ENCODE assay signal across 20 cellular contexts in genomic region chr11:134905966-134906955, GRCh38.
DNase-seq lines count a peak whose midpoint lies in the region; ATAC-seq, FAIRE-seq and TF ChIP-seq lines count a peak whose summit lies in the region.
"Had no signal": no experiment of that assay in that cellular context is flagged by ENCODE, and none has a peak within 500 bp of the region (broad histone marks: within the 10 kb centered on the region; RNA-seq: fewer than 3 reads in every experiment).

No MANE protein-coding gene starts in this region.

- no peak overlapping the region for H3K27ac ChIP-seq in A673 (ENCODE audit: low read depth, low read length, poor library complexity, severe bottlenecking)
- H3K27ac ChIP-seq: Peyer's patch had no signal

- peak; percentile 66 for ATAC-seq in left ventricle myocardium superior
- ATAC-seq in GM18519 (IDR thresholded peaks at IDR 0.05; ENCODE audit: low FRiP score, unreplicated experiment): no peak
- ATAC-seq in HG03342 (IDR thresholded peaks at IDR 0.05; ENCODE audit: unreplicated experiment): no peak
- ATAC-seq: K562 had no signal

- H3K27me3 ChIP-seq in A673 (replicated peaks; ENCODE audit: insufficient read depth, low read depth, low read length, poor library complexity): no peaks in the 10 kb centered on the region
- H3K27me3 ChIP-seq: Peyer's patch had no signal

- TF ChIP-seq CTCF in A673 (conservative IDR thresholded peaks at IDR 0.05; ENCODE audit: low read depth, low read length): no peak

- FAIRE-seq in GM12891 (lab: Jason Lieb, UNC): no peak
- FAIRE-seq: G401.6, K562 had no signal

- H3K4me3 ChIP-seq in A673 (ENCODE audit: low read depth, low read length, poor library complexity, severe bottlenecking): no peak overlapping the region
- H3K4me3 ChIP-seq: K562, Peyer's patch had no signal

- DNase-seq in A673 (ENCODE audit: low spot score) (peak; percentile 42), DMS53 (lab: John Stamatoyannopoulos, UW) (peak; percentile 60), NCI-H1105 (lab: John Stamatoyannopoulos, UW) (peak; percentile 59), left ventricle myocardium superior (peak; percentile 35), AG08395 (ENCODE audit: low spot score) (no peak), GM12891 (ENCODE audit: insufficient read length, low spot score) (no peak)
- DNase-seq: BE2C; CD8-positive, alpha-beta memory T cell; GOT3; HFFc6; NCI-H1417; NCI-H2227 treated with DMSO at 0.1 percent for 48 hours; NCI-H774; Peyer's patch; SIG-M5; T-helper 2 cell had no signal

- intact Hi-C loops in A673 (cut with micrococcal nuclease; ENCODE audit: unreplicated experiment): no loop called here
- intact Hi-C loops in left ventricle myocardium superior (cut with micrococcal nuclease): no loop called here

- H3K4me1 ChIP-seq in A673 (ENCODE audit: insufficient read depth, low read length, poor library complexity, severe bottlenecking): peaks cover 13% of the 10 kb centered on the region
- H3K4me1 ChIP-seq: BE2C, Peyer's patch had no signal

- no peaks in the 10 kb centered on the region for H3K9me3 ChIP-seq in A673 (ENCODE audit: low read depth, low read length, poor library complexity, severe bottlenecking)
- H3K9me3 ChIP-seq: BE2C, Peyer's patch had no signal

- CTCF ChIA-PET in A673 (lab: Charles Lee): no interaction called here

- POLR2A ChIA-PET in A673 (lab: Charles Lee; ENCODE audit: low non-redundant PET): no interaction called here

- no TSS peak for BruUV-seq in A673 (replicated peaks; lab: Mats Ljungman, UMichigan)

- TF ChIP-seq POLR2A in GM12891 (IDR thresholded peaks at IDR 0.05; ENCODE audit: low read depth, low read length): no peak

- H3K36me3 ChIP-seq in A673 (ENCODE audit: insufficient read depth, low read length, poor library complexity, severe bottlenecking): no peaks in the 10 kb centered on the region
- H3K36me3 ChIP-seq: BE2C, Peyer's patch had no signal

TF ChIP-seq in GM12891, 5 proteins besides CTCF, POLR2A, EP300 and RAD21:
- no peak for TF ChIP-seq TAF1 (IDR thresholded peaks at IDR 0.05; ENCODE audit: low read depth, low read length)
- no peak for TF ChIP-seq PAX5 (IDR thresholded peaks at IDR 0.05; ENCODE audit: insufficient read depth, low read length, severe bottlenecking)
- TF ChIP-seq SPI1 (IDR thresholded peaks at IDR 0.05; ENCODE audit: low read depth, low read length): no peak
- TF ChIP-seq POLR2AphosphoS5 (IDR thresholded peaks at IDR 0.05; ENCODE audit: low read depth, low read length): no peak
- no peak for TF ChIP-seq POU2F2 (IDR thresholded peaks at IDR 0.05; ENCODE audit: low read depth, low read length)

Comparison
In these comparisons a context has a peak if more than half of its experiments do, and no peak if none do; other contexts are left out.
1. DNase-seq: peak in A673 (single experiment), DMS53 (single experiment), NCI-H1105 (single experiment) and left ventricle myocardium superior (single experiment); none in AG08395 (single experiment) and GM12891 (single experiment).